ENCODE assay signal across 9 cellular contexts in genomic region chr6:149210376-149210775, GRCh38.
DNase-seq lines count a peak whose midpoint lies in the region; ATAC-seq lines count a peak whose summit lies in the region.
"Had no signal": no experiment of that assay in that cellular context is flagged by ENCODE, and none has a peak within 500 bp of the region (broad histone marks: within the 10 kb centered on the region; RNA-seq: fewer than 3 reads in every experiment).

No MANE protein-coding gene starts in this region.

- H3K9me3 ChIP-seq in naive thymus-derived CD4-positive, alpha-beta T cell (ENCODE audit: control insufficient read depth in 2 of 3, low read length in 3 of 3), result no peaks in the 10 kb centered on the region
- H3K9me3 ChIP-seq: ovary had no signal

- H3K4me3 Mint-ChIP-seq in naive thymus-derived CD4-positive, alpha-beta T cell, result peak overlapping the region in 6 of 10 donors; percentile 15 to 70 (median 40)

- H3K27ac Mint-ChIP-seq in naive thymus-derived CD4-positive, alpha-beta T cell, result peak overlapping the region in 6 of 9 donors; percentile 17 to 91 (median 49)

- H3K27me3 ChIP-seq in naive thymus-derived CD4-positive, alpha-beta T cell (ENCODE audit: control insufficient read depth in 2 of 2, insufficient read depth in 2 of 2, low read length in 2 of 2), result no peaks in the 10 kb centered on the region
- H3K27me3 ChIP-seq: ovary had no signal

- POLR2A ChIA-PET in naive thymus-derived CD4-positive, alpha-beta T cell (lab: Charles Lee), result interaction anchor here (0.5 to 1.2 kb wide), 2 partner anchors 27 to 236 kb away, joined by 3 read pairs; no protein-coding TSS in a partner anchor

- no peaks in the 10 kb centered on the region for H3K27me3 Mint-ChIP-seq in naive thymus-derived CD4-positive, alpha-beta T cell

- DNase-seq in ELR (ENCODE audit: low read depth) (peak; percentile 56), HPDE6-E6E7 (ENCODE audit: extremely low spot score) (peak; percentile 14), amniotic epithelial cell (ENCODE audit: low read depth) (peak; percentile 95), germinal center (ENCODE audit: low spot score) (no peak), Right ventricle myocardium superior (no peak), NCI-H1048 (lab: John Stamatoyannopoulos, UW) (no peak), OCI-M2 (lab: John Stamatoyannopoulos, UW; ENCODE audit: unreplicated experiment) (no peak)
- DNase-seq in naive thymus-derived CD4-positive, alpha-beta T cell, result no peak
- DNase-seq: ovary had no signal

- H3K36me3 ChIP-seq in naive thymus-derived CD4-positive, alpha-beta T cell (ENCODE audit: control insufficient read depth in 2 of 3, insufficient read depth in 3 of 3, low read length in 3 of 3), result no peaks in the 10 kb centered on the region
- H3K36me3 ChIP-seq: ovary had no signal

- peaks cover 0 to 6% (median 0%) of the 10 kb centered on the region in 11 donors for H3K9me3 Mint-ChIP-seq in naive thymus-derived CD4-positive, alpha-beta T cell

- intact Hi-C loops in naive thymus-derived CD4-positive, alpha-beta T cell (cut with micrococcal nuclease), result loop anchor here in 1 of 2 donors (1.0 to 2.0 kb wide), 3 partner anchors 70 to 128 kb away; no protein-coding TSS in a partner anchor
- intact Hi-C loops in Right ventricle myocardium superior (cut with DNase I), result no loop called here

- no peak overlapping the region for H3K27ac ChIP-seq in naive thymus-derived CD4-positive, alpha-beta T cell (ENCODE audit: low read depth, low read length)
- H3K27ac ChIP-seq: ovary had no signal

- ATAC-seq in naive thymus-derived CD4-positive, alpha-beta T cell, result peak; percentile 69
- ATAC-seq in Right ventricle myocardium superior (ENCODE audit: poor library complexity), result no peak

- peaks cover 3 to 28% (median 14%) of the 10 kb centered on the region in 7 donors for H3K4me1 Mint-ChIP-seq in naive thymus-derived CD4-positive, alpha-beta T cell

- CTCF ChIA-PET in naive thymus-derived CD4-positive, alpha-beta T cell (lab: Charles Lee), result interaction anchor here (1.1 kb wide), 1 partner anchor 47 kb away, joined by 3 read pairs; no protein-coding TSS in a partner anchor

- H3K4me1 ChIP-seq in naive thymus-derived CD4-positive, alpha-beta T cell (ENCODE audit: control insufficient read depth in 2 of 2, insufficient read depth in 2 of 2, low read length in 2 of 2), result peaks cover 26 to 34% of the 10 kb centered on the region in 2 donors

- peaks cover 0 to 45% (median 0%) of the 10 kb centered on the region in 5 donors for H3K36me3 Mint-ChIP-seq in naive thymus-derived CD4-positive, alpha-beta T cell

- H3K4me3 ChIP-seq in naive thymus-derived CD4-positive, alpha-beta T cell (ENCODE audit: low read length), result no peak overlapping the region
- H3K4me3 ChIP-seq: ovary had no signal

Comparison
In these comparisons a context has a peak if more than half of its experiments do, and no peak if none do; other contexts are left out.
1. DNase-seq: peak in ELR (single experiment), HPDE6-E6E7 (single experiment) and amniotic epithelial cell (single experiment); none in naive thymus-derived CD4-positive, alpha-beta T cell (0 of 9), germinal center (single experiment), Right ventricle myocardium superior (single experiment), NCI-H1048 (single experiment) and OCI-M2 (single experiment).